Comparison of ENCODE assay signal across 16 cellular contexts in genomic region chrX:135437867-135438733, GRCh38. TPM values are rescaled to one million over a fixed set of nuclear protein-coding genes. Genes with fewer than 3 reads are reported as not detected.
DNase-seq lines count a peak whose midpoint lies in the region; ATAC-seq and TF ChIP-seq lines count a peak whose summit lies in the region.
"Had no signal": no experiment of that assay in that cellular context is flagged by ENCODE, and none has a peak within 500 bp of the region (broad histone marks: within the 10 kb centered on the region; RNA-seq: fewer than 3 reads in every experiment).

No MANE protein-coding gene starts in this region.

- no TSS peak for BruUV-seq in OCI-LY7 (replicated peaks; lab: Mats Ljungman, UMichigan)

- CTCF ChIA-PET in SK-N-SH (lab: Yijun Ruan, JAX) (no interaction called here), OCI-LY7 (lab: Charles Lee; ENCODE audit: unreplicated experiment) (no interaction called here)

- H2AFZ ChIP-seq in Karpas-422 (ENCODE audit: low read length) (no peak overlapping the region), SK-N-SH (ENCODE audit: low read depth) (no peak overlapping the region), OCI-LY7 (ENCODE audit: low read length) (no peak overlapping the region)

- no peak overlapping the region for H3K27ac Mint-ChIP-seq in progenitor cell of endocrine pancreas
- H3K27ac Mint-ChIP-seq: activated B cell treated with CpG ODN at 0.5 μM for 24 hours; activated naive CD8-positive, alpha-beta T cell treated with anti-CD3 and anti-CD28 coated beads, Interleukin-2, amount 10 ng/mL, durations not matched to agents 7 days and 5 days had no signal

- H3K9me3 Mint-ChIP-seq in progenitor cell of endocrine pancreas (ENCODE audit: low read depth): peaks cover 4% of the 10 kb centered on the region
- H3K9me3 Mint-ChIP-seq: activated B cell treated with CpG ODN at 0.5 μM for 24 hours; activated naive CD8-positive, alpha-beta T cell treated with anti-CD3 and anti-CD28 coated beads, Interleukin-2, amount 10 ng/mL, durations not matched to agents 7 days and 5 days; central memory CD8-positive, alpha-beta T cell had no signal

- H3K9me2 ChIP-seq in Karpas-422 (replicated peaks; ENCODE audit: insufficient read depth, low read length) (no peaks in the 10 kb centered on the region), SK-N-SH (no peaks in the 10 kb centered on the region), OCI-LY7 (ENCODE audit: insufficient read depth, low read length) (no peaks in the 10 kb centered on the region)

- H3K9ac ChIP-seq in Karpas-422 (ENCODE audit: low read length): no peak overlapping the region
- H3K9ac ChIP-seq in SK-N-SH: no peak overlapping the region
- H3K9ac ChIP-seq: KMS-11 had no signal

- no peaks in the 10 kb centered on the region for H3K4me1 ChIP-seq in Karpas-422 (ENCODE audit: low read length)
- no peaks in the 10 kb centered on the region; a peak in 1 of 4 replicates for H3K4me1 ChIP-seq in SK-N-SH (ENCODE audit: control insufficient read depth in 1 of 2, insufficient read depth in 2 of 2, low read depth in 1 of 2, low read length in 1 of 2)
- no peaks in the 10 kb centered on the region for H3K4me1 ChIP-seq in OCI-LY7 (ENCODE audit: insufficient read depth, low read length, poor library complexity, severe bottlenecking)

- no peaks in the 10 kb centered on the region for H3K4me1 Mint-ChIP-seq in progenitor cell of endocrine pancreas (ENCODE audit: low read depth)
- H3K4me1 Mint-ChIP-seq: activated B cell treated with CpG ODN at 0.5 μM for 24 hours; activated naive CD8-positive, alpha-beta T cell treated with anti-CD3 and anti-CD28 coated beads, Interleukin-2, amount 10 ng/mL, durations not matched to agents 7 days and 5 days; central memory CD8-positive, alpha-beta T cell had no signal

- POLR2A ChIA-PET in SK-N-SH (lab: Yijun Ruan, JAX): no interaction called here
- POLR2A ChIA-PET in OCI-LY7 (lab: Charles Lee): no interaction called here

- ATAC-seq in GM19452 (IDR thresholded peaks at IDR 0.05; ENCODE audit: unreplicated experiment): no peak

- TF ChIP-seq EP300 in SK-N-SH (IDR thresholded peaks at IDR 0.05; ENCODE audit: borderline replicate concordance in 1 of 2, low read depth in 1 of 2, low read length in 1 of 2): no peak

- H3K79me2 ChIP-seq in Karpas-422 (ENCODE audit: low read length) (no peaks in the 10 kb centered on the region), SK-N-SH (ENCODE audit: insufficient read depth) (no peaks in the 10 kb centered on the region), OCI-LY7 (ENCODE audit: insufficient read depth, low read depth, low read length) (no peaks in the 10 kb centered on the region)

- intact Hi-C loops in OCI-LY7 (cut with micrococcal nuclease; ENCODE audit: unreplicated experiment): no loop called here

- H3K36me3 Mint-ChIP-seq in progenitor cell of endocrine pancreas (ENCODE audit: insufficient read depth): no peaks in the 10 kb centered on the region
- H3K36me3 Mint-ChIP-seq: activated naive CD8-positive, alpha-beta T cell treated with anti-CD3 and anti-CD28 coated beads, Interleukin-2, amount 10 ng/mL, durations not matched to agents 7 days and 5 days had no signal

- H3K27me3 Mint-ChIP-seq in progenitor cell of endocrine pancreas: no peaks in the 10 kb centered on the region
- H3K27me3 Mint-ChIP-seq: activated naive CD8-positive, alpha-beta T cell treated with anti-CD3 and anti-CD28 coated beads, Interleukin-2, amount 10 ng/mL, durations not matched to agents 7 days and 5 days; central memory CD8-positive, alpha-beta T cell had no signal

- DNase-seq in NCI-H2227 (lab: John Stamatoyannopoulos, UW; ENCODE audit: unreplicated experiment): peak; percentile 6
- DNase-seq in NCI-H2227 treated with DMSO at 0.1 percent for 48 hours (lab: John Stamatoyannopoulos, UW): no peak
- DNase-seq in Karpas-422: peak; percentile 77
- DNase-seq in SK-N-SH: peak; percentile 17
- DNase-seq in progenitor cell of endocrine pancreas (ENCODE audit: low spot score, unreplicated experiment): no peak
- DNase-seq in OCI-LY7 (ENCODE audit: low spot score): no peak
- DNase-seq in NOMO-1 treated with DMSO at 0.1 percent for 48 hours (lab: John Stamatoyannopoulos, UW; ENCODE audit: unreplicated experiment): no peak
- DNase-seq: ACHN; activated B cell treated with CpG ODN at 0.5 μM for 24 hours; activated naive CD8-positive, alpha-beta T cell treated with anti-CD3 and anti-CD28 coated beads, Interleukin-2, amount 10 ng/mL, durations not matched to agents 7 days and 5 days; glutamatergic neuron; NCI-H2081; trophoblast cell had no signal

- no peaks in the 10 kb centered on the region for H4K20me1 ChIP-seq in Karpas-422 (ENCODE audit: insufficient read depth, low read depth, low read length)
- no peaks in the 10 kb centered on the region for H4K20me1 ChIP-seq in SK-N-SH (ENCODE audit: insufficient read depth)
- no peaks in the 10 kb centered on the region for H4K20me1 ChIP-seq in OCI-LY7 (ENCODE audit: insufficient read depth, low read length)

- no peak overlapping the region for H3K4me3 ChIP-seq in Karpas-422 (ENCODE audit: low read length)
- no peak overlapping the region for H3K4me3 ChIP-seq in SK-N-SH (ENCODE audit: low read depth in 2 of 2, low read length in 1 of 2)
- H3K4me3 ChIP-seq in OCI-LY7 (ENCODE audit: low read depth, low read length, poor library complexity, severe bottlenecking): no peak overlapping the region

- H3K9me3 ChIP-seq in Karpas-422 (ENCODE audit: low read length) (no peaks in the 10 kb centered on the region), SK-N-SH (no peaks in the 10 kb centered on the region), OCI-LY7 (ENCODE audit: low read length) (no peaks in the 10 kb centered on the region)

- TF ChIP-seq CTCF in SK-N-SH (IDR thresholded peaks at IDR 0.05): peak; percentile 26; the same call in 1 of the 2 replicates
- peak; percentile 10 for TF ChIP-seq CTCF in progenitor cell of endocrine pancreas (IDR thresholded peaks at IDR 0.05; ENCODE audit: unreplicated experiment)
- TF ChIP-seq CTCF in OCI-LY7 (conservative IDR thresholded peaks at IDR 0.05; ENCODE audit: low read length): no peak

- H3K27me3 ChIP-seq in Karpas-422 (ENCODE audit: low read length) (no peaks in the 10 kb centered on the region), SK-N-SH (ENCODE audit: insufficient read depth) (0 out of 2 replicates have a peak, but pooled peaks cover 6% of the 10 kb centered on the region)

- H3F3A ChIP-seq in SK-N-SH (replicated peaks; ENCODE audit: insufficient read depth): no peaks in the 10 kb centered on the region

- no peak for TF ChIP-seq RAD21 in SK-N-SH (IDR thresholded peaks at IDR 0.05; ENCODE audit: low read length)

- no peak overlapping the region for H3K27ac ChIP-seq in Karpas-422 (ENCODE audit: low read length)
- no peak overlapping the region for H3K27ac ChIP-seq in SK-N-SH (ENCODE audit: low read depth in 2 of 2, low read length in 1 of 2)
- H3K27ac ChIP-seq in OCI-LY7 (ENCODE audit: low read depth, low read length, poor library complexity, severe bottlenecking): no peak overlapping the region
- H3K27ac ChIP-seq: KMS-11 had no signal

- no peak overlapping the region for H3K4me3 Mint-ChIP-seq in progenitor cell of endocrine pancreas (ENCODE audit: low read depth)
- H3K4me3 Mint-ChIP-seq: activated B cell treated with CpG ODN at 0.5 μM for 24 hours; activated naive CD8-positive, alpha-beta T cell treated with anti-CD3 and anti-CD28 coated beads, Interleukin-2, amount 10 ng/mL, durations not matched to agents 7 days and 5 days; central memory CD8-positive, alpha-beta T cell had no signal

- no peaks in the 10 kb centered on the region for H3K36me3 ChIP-seq in Karpas-422 (ENCODE audit: insufficient read depth, low read length)
- H3K36me3 ChIP-seq in SK-N-SH (replicated peaks in 1 of 2; ENCODE audit: control insufficient read depth in 1 of 2, insufficient read depth in 2 of 2, low read length in 1 of 2): no peaks in the 10 kb centered on the region
- no peaks in the 10 kb centered on the region for H3K36me3 ChIP-seq in OCI-LY7 (ENCODE audit: insufficient read depth, low read length)

- H3K4me2 ChIP-seq in Karpas-422 (ENCODE audit: low read depth, low read length, poor library complexity, severe bottlenecking) (no peak overlapping the region), SK-N-SH (no peak overlapping the region), OCI-LY7 (ENCODE audit: low read length) (no peak overlapping the region)
- H3K4me2 ChIP-seq: KMS-11 had no signal

- 38% methylated on average over 9 of the region's 28 CpGs for WGBS in SK-N-SH (ENCODE audit: low lambda C conversion rate)

TF ChIP-seq in SK-N-SH, 30 proteins besides CTCF, POLR2A, EP300 and RAD21:
- TF ChIP-seq FOXJ3 (CRISPR knock-in tag; IDR thresholded peaks at IDR 0.05) (no peak), ELF1 (IDR thresholded peaks at IDR 0.05) (no peak), USF2 (IDR thresholded peaks at IDR 0.05; ENCODE audit: borderline replicate concordance, low read depth, low read length) (no peak), EZH2phosphoT487 (IDR thresholded peaks at IDR 0.05; ENCODE audit: borderline replicate concordance, low read depth) (no peak)

RNA-seq across cellular contexts. Expression of gene SMIM10L2A, which starts 16.4 kb away (rescaled TPM):
- total RNA-seq in Karpas-422 (2014; rRNA removed; shearing (Covaris generic); ENCODE audit: low replicate concordance): 0.11 and 0.79 TPM in 2 replicates
- polyA plus RNA-seq in SK-N-SH (2012; rRNA removed): 0.08 and 0.15 TPM in 2 replicates
- polyA plus RNA-seq in SK-N-SH (2012; cell fraction: cytosol; rRNA removed): 0.12 and 0.13 TPM in 2 replicates
- 0.32 and 0.37 TPM in 2 replicates for polyA plus RNA-seq in SK-N-SH (2012; cell fraction: nucleus; rRNA removed)
- total RNA-seq in progenitor cell of endocrine pancreas (9.0 and 9.5 TPM in 2 replicates), OCI-LY7 (2022) (0.13 and 0.19 TPM in 2 replicates)
- total RNA-seq in OCI-LY7 (2014; rRNA removed; shearing (Covaris generic)): not detected in 2 replicates

Comparison
In these comparisons a context has a peak if more than half of its experiments do, and no peak if none do; other contexts are left out.
1. DNase-seq: peak in NCI-H2227 (single experiment), Karpas-422 (single experiment) and SK-N-SH (single experiment); none in NCI-H2227 treated with DMSO at 0.1 percent for 48 hours (single experiment), progenitor cell of endocrine pancreas (single experiment), OCI-LY7 (single experiment) and NOMO-1 treated with DMSO at 0.1 percent for 48 hours (single experiment).